Comparison of ENCODE assay signal across 8 cellular contexts in the genomic region with DNA sequence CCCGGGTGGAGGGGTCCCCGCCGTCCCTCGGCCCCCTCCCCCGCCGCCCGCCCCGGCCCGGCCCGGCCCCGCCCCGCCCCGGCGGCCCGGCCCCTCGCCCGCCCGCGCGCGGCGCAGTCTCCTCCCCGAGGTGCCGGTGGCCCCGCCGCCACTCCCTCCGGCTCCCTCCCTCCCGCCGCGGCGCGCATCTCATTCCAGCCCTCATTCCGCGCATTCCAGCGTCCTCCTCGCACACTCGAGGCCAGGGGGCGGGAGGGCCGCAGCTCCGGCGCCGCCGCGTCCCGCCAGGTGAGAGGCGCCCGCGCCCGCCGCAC. TPM values are rescaled to one million over a fixed set of nuclear protein-coding genes. Genes with fewer than 3 reads are reported as not detected.
DNase-seq lines count a peak whose midpoint lies in the region; ATAC-seq and TF ChIP-seq lines count a peak whose summit lies in the region.

A gene (plus strand): TSS at position 204 of the 314 bp plus-strand sequence.

- H3K27me3 Mint-ChIP-seq in activated naive CD4-positive, alpha-beta T cell treated with anti-CD3 and anti-CD28 coated beads for 36 hours (ENCODE audit: low read depth) = peaks cover 61% of the 10 kb centered on the region

- H3K4me1 Mint-ChIP-seq in activated naive CD4-positive, alpha-beta T cell treated with anti-CD3 and anti-CD28 coated beads for 36 hours (ENCODE audit: low read depth) = peaks cover 15% of the 10 kb centered on the region

- no peak within 1 kb of the TSS for H3K27ac Mint-ChIP-seq in activated naive CD4-positive, alpha-beta T cell treated with anti-CD3 and anti-CD28 coated beads for 36 hours

- peaks cover 36 to 40% of the 10 kb centered on the region in 2 donors for H3K4me1 ChIP-seq in gastrocnemius medialis

- TF ChIP-seq CTCF in gastrocnemius medialis (IDR thresholded peaks at IDR 0.05 in 4 of 5, conservative IDR thresholded peaks at IDR 0.05 in 1 of 5) = no peak

- peaks cover 0 to 5% of the 10 kb centered on the region in 2 donors for H3K36me3 ChIP-seq in gastrocnemius medialis

- DNase-seq in activated naive CD4-positive, alpha-beta T cell treated with anti-CD3 and anti-CD28 coated beads for 36 hours = no peak
- no peak for DNase-seq in activated naive CD4-positive, alpha-beta T cell (lab: John Stamatoyannopoulos, UW)
- DNase-seq in NCI-H2227 treated with DMSO at 0.1 percent for 48 hours (lab: John Stamatoyannopoulos, UW) (peak; percentile 22), amniotic stem cell (lab: John Stamatoyannopoulos, UW) (peak; percentile 40), hepatic stellate cell (ENCODE audit: low spot score) (peak; percentile 96), gastrocnemius medialis (peak; percentile 30 to 71), NCI-H2107 treated with DMSO at 0.1 percent for 48 hours (lab: John Stamatoyannopoulos, UW; ENCODE audit: unreplicated experiment) (no peak)

- no peaks in the 10 kb centered on the region for H3K9me3 Mint-ChIP-seq in activated naive CD4-positive, alpha-beta T cell treated with anti-CD3 and anti-CD28 coated beads for 36 hours

- CTCF ChIA-PET in activated naive CD4-positive, alpha-beta T cell treated with anti-CD3 and anti-CD28 coated beads for 36 hours (lab: Charles Lee) = no interaction called here

- peak within 1 kb of the TSS; percentile 75 for H3K4me3 Mint-ChIP-seq in activated naive CD4-positive, alpha-beta T cell treated with anti-CD3 and anti-CD28 coated beads for 36 hours

- intact Hi-C loops in activated naive CD4-positive, alpha-beta T cell treated with anti-CD3 and anti-CD28 coated beads for 36 hours (cut with micrococcal nuclease) = loop anchor here (5.0 kb wide), 1 partner anchor 92 kb away; no protein-coding TSS in a partner anchor
- intact Hi-C loops in gastrocnemius medialis (cut with DNase I; ENCODE audit: low total_unique reads) = loop anchor here (1.0 to 5.0 kb wide), 2 partner anchors 67 to 87 kb away; a partner anchor contains a TSS

- H3K36me3 Mint-ChIP-seq in activated naive CD4-positive, alpha-beta T cell treated with anti-CD3 and anti-CD28 coated beads for 36 hours (ENCODE audit: low read depth) = no peaks in the 10 kb centered on the region

- H3K4me3 ChIP-seq in gastrocnemius medialis = peak within 1 kb of the TSS; percentile 61 to 87 (median 74)

- no peaks in the 10 kb centered on the region for H3K9me3 ChIP-seq in gastrocnemius medialis

- ATAC-seq in gastrocnemius medialis (peak; percentile 37 to 58), GM19452 (IDR thresholded peaks at IDR 0.05; ENCODE audit: unreplicated experiment) (no peak)

- H3K27ac ChIP-seq in gastrocnemius medialis = peak within 1 kb of the TSS; percentile 87 to 98 (median 96)

- in situ Hi-C loops in gastrocnemius medialis (cut with MboI; ENCODE audit: low sequenced_read_pairs in 4 of 4) = loop anchor here in 3 of 4 donors (5.0 to 10.0 kb wide), 3 partner anchors 73 to 78 kb away; no protein-coding TSS in a partner anchor

- TF ChIP-seq POLR2A in gastrocnemius medialis (IDR thresholded peaks at IDR 0.05) = no peak

- H3K27me3 ChIP-seq in gastrocnemius medialis = no peaks in the 10 kb centered on the region

RNA-seq across cellular contexts. Expression of the gene that starts here (rescaled TPM):
- total RNA-seq in activated naive CD4-positive, alpha-beta T cell treated with anti-CD3 and anti-CD28 coated beads for 36 hours = 1 to 10 TPM; 3.7 to 4.5 TPM
- total RNA-seq in gastrocnemius medialis = 100 to 1,000 TPM in 2 of 4 donors, 10 to 100 TPM in 2; 91.1 to 201 (median 122) TPM

Comparison
In these comparisons a context has a peak if more than half of its experiments do, and no peak if none do; other contexts are left out.
1. RNA of the gene that starts here (total RNA-seq): 91.1 to 201 TPM in gastrocnemius medialis; 3.7 to 4.5 TPM in activated naive CD4-positive, alpha-beta T cell treated with anti-CD3 and anti-CD28 coated beads for 36 hours; every median in the first group is over 10 times any median in the second.
2. DNase-seq: peak in NCI-H2227 treated with DMSO at 0.1 percent for 48 hours (single experiment), amniotic stem cell (single experiment), hepatic stellate cell (single experiment) and gastrocnemius medialis (2 of 2); none in activated naive CD4-positive, alpha-beta T cell treated with anti-CD3 and anti-CD28 coated beads for 36 hours (single experiment), activated naive CD4-positive, alpha-beta T cell (0 of 4) and NCI-H2107 treated with DMSO at 0.1 percent for 48 hours (single experiment).